15 cellular contexts compared by ENCODE assay signal in the genomic region with DNA sequence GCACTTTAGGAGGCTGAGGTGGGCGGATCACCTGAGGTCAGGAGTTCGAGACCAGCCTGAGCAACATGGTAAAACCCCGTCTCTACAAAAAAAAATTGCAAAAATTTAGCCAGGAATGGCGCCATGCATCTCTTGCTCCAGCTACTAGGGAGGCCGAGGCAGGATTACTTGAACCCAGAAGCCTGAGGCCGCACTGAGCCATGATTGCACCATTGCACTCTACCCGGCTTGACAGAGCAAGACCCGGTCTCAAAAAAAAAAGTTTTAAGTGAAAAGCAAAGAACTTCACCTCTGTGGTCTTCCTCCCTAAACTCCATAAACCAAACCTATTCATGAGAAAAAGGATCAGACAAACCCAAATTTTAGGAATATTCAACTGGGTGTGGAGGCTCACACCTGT. TPM values are rescaled to one million over a fixed set of nuclear protein-coding genes. Genes with fewer than 3 reads are reported as not detected.
DNase-seq lines count a peak whose midpoint lies in the region; ATAC-seq and TF ChIP-seq lines count a peak whose summit lies in the region.
"Had no signal": no experiment of that assay in that cellular context is flagged by ENCODE, and none has a peak within 500 bp of the region (broad histone marks: within the 10 kb centered on the region; RNA-seq: fewer than 3 reads in every experiment).

No MANE protein-coding gene starts in this region.

- intact Hi-C loops in activated CD8-positive, alpha-beta T cell treated with anti-CD3 and anti-CD28 coated beads for 36 hours (cut with micrococcal nuclease) = no loop called here

- no peaks in the 10 kb centered on the region for H3K9me3 Mint-ChIP-seq in activated CD8-positive, alpha-beta T cell treated with anti-CD3 and anti-CD28 coated beads for 36 hours
- no peaks in the 10 kb centered on the region for H3K9me3 Mint-ChIP-seq in activated CD8-positive, alpha-beta T cell treated with anti-CD3 and anti-CD28 coated beads, Interleukin-2, amount 10 ng/mL, durations not matched to agents 7 days and 5 days (ENCODE audit: insufficient read depth)
- H3K9me3 Mint-ChIP-seq in neural progenitor cell = no peaks in the 10 kb centered on the region
- H3K9me3 Mint-ChIP-seq: CD4-positive, CD25-positive, alpha-beta regulatory T cell had no signal

- H3K36me3 ChIP-seq in OCI-LY1 (ENCODE audit: insufficient read depth, low read length) (peaks cover 31% of the 10 kb centered on the region), neural progenitor cell (no peaks in the 10 kb centered on the region)

- H3K4me2 ChIP-seq in OCI-LY1 (ENCODE audit: low read length) (no peak overlapping the region), neural progenitor cell (no peak overlapping the region)

- peak overlapping the region; percentile 10 for H3K27ac Mint-ChIP-seq in activated CD8-positive, alpha-beta T cell treated with anti-CD3 and anti-CD28 coated beads for 36 hours
- no peak overlapping the region for H3K27ac Mint-ChIP-seq in activated CD8-positive, alpha-beta T cell treated with anti-CD3 and anti-CD28 coated beads, Interleukin-2, amount 10 ng/mL, durations not matched to agents 7 days and 5 days
- H3K27ac Mint-ChIP-seq in neural progenitor cell = peak overlapping the region; percentile 57

- no peaks in the 10 kb centered on the region for H3K9me2 ChIP-seq in OCI-LY1 (ENCODE audit: low read depth, low read length)

- no peak for TF ChIP-seq CTCF in activated CD8-positive, alpha-beta T cell treated with anti-CD3 and anti-CD28 coated beads for 36 hours (IDR thresholded peaks at IDR 0.05)
- TF ChIP-seq CTCF in OCI-LY1 (IDR thresholded peaks at IDR 0.05; ENCODE audit: low read length) (no peak), neural progenitor cell (IDR thresholded peaks at IDR 0.05) (no peak)

- H3K9me3 ChIP-seq in OCI-LY1 (ENCODE audit: low read length) (no peaks in the 10 kb centered on the region), neural progenitor cell (ENCODE audit: low read depth) (no peaks in the 10 kb centered on the region)

- H3F3A ChIP-seq in OCI-LY1 (ENCODE audit: insufficient read depth, low read length) (peaks cover 7% of the 10 kb centered on the region), neural progenitor cell (ENCODE audit: low read depth) (peaks cover 11% of the 10 kb centered on the region)

- no peak overlapping the region for H3K4me3 Mint-ChIP-seq in activated CD8-positive, alpha-beta T cell treated with anti-CD3 and anti-CD28 coated beads for 36 hours
- H3K4me3 Mint-ChIP-seq in activated CD8-positive, alpha-beta T cell treated with anti-CD3 and anti-CD28 coated beads, Interleukin-2, amount 10 ng/mL, durations not matched to agents 7 days and 5 days = no peak overlapping the region
- H3K4me3 Mint-ChIP-seq in neural progenitor cell = no peak overlapping the region
- H3K4me3 Mint-ChIP-seq: CD4-positive, CD25-positive, alpha-beta regulatory T cell had no signal

- no peaks in the 10 kb centered on the region for H3K27me3 Mint-ChIP-seq in activated CD8-positive, alpha-beta T cell treated with anti-CD3 and anti-CD28 coated beads for 36 hours
- H3K27me3 Mint-ChIP-seq in activated CD8-positive, alpha-beta T cell treated with anti-CD3 and anti-CD28 coated beads, Interleukin-2, amount 10 ng/mL, durations not matched to agents 7 days and 5 days (ENCODE audit: low read depth) = no peaks in the 10 kb centered on the region
- H3K27me3 Mint-ChIP-seq in neural progenitor cell (ENCODE audit: insufficient read depth, low read depth) = peaks cover 3% of the 10 kb centered on the region
- H3K27me3 Mint-ChIP-seq: CD4-positive, CD25-positive, alpha-beta regulatory T cell had no signal

- no peaks in the 10 kb centered on the region for H4K20me1 ChIP-seq in OCI-LY1 (ENCODE audit: insufficient read depth, low read length)
- peaks cover 2% of the 10 kb centered on the region for H4K20me1 ChIP-seq in neural progenitor cell (ENCODE audit: low read depth)

- no peaks in the 10 kb centered on the region for H3K27me3 ChIP-seq in OCI-LY1 (ENCODE audit: insufficient read depth, low read length)
- no peaks in the 10 kb centered on the region for H3K27me3 ChIP-seq in neural progenitor cell

- H3K4me1 ChIP-seq in OCI-LY1 (ENCODE audit: insufficient read depth, low read length, severe bottlenecking) = peaks cover 90% of the 10 kb centered on the region
- no peaks in the 10 kb centered on the region for H3K4me1 ChIP-seq in neural progenitor cell

- H3K9ac ChIP-seq in OCI-LY1 (ENCODE audit: low read length) (no peak overlapping the region), neural progenitor cell (no peak overlapping the region)
- H3K9ac ChIP-seq: GM23248 had no signal

- H3K79me2 ChIP-seq in OCI-LY1 (ENCODE audit: insufficient read depth, low read length) (no peaks in the 10 kb centered on the region), neural progenitor cell (ENCODE audit: low read depth) (peaks cover 7% of the 10 kb centered on the region)

- no peak for DNase-seq in activated CD8-positive, alpha-beta T cell treated with anti-CD3 and anti-CD28 coated beads for 36 hours
- DNase-seq in activated CD8-positive, alpha-beta T cell treated with anti-CD3 and anti-CD28 coated beads, Interleukin-2, amount 10 ng/mL, durations not matched to agents 7 days and 5 days = no peak
- no peak for DNase-seq in neural progenitor cell (ENCODE audit: low spot score)
- no peak for DNase-seq in iPS-NIHi11 (ENCODE audit: low spot score)
- no peak for DNase-seq in activated CD4-positive, alpha-beta T cell treated with anti-CD3 and anti-CD28 coated beads for 1 hour
- no peak for DNase-seq in T-helper 9 cell
- DNase-seq: CD4-positive, CD25-positive, alpha-beta regulatory T cell; DMS53; GM23248; H7 had no signal

- peaks cover 31% of the 10 kb centered on the region for H3K36me3 Mint-ChIP-seq in activated CD8-positive, alpha-beta T cell treated with anti-CD3 and anti-CD28 coated beads for 36 hours (ENCODE audit: low read depth)
- H3K36me3 Mint-ChIP-seq in activated CD8-positive, alpha-beta T cell treated with anti-CD3 and anti-CD28 coated beads, Interleukin-2, amount 10 ng/mL, durations not matched to agents 7 days and 5 days (ENCODE audit: low read depth) = peaks cover 37% of the 10 kb centered on the region
- H3K36me3 Mint-ChIP-seq in neural progenitor cell = peaks cover 15% of the 10 kb centered on the region

- H3K4me3 ChIP-seq in OCI-LY1 (ENCODE audit: low read depth, low read length, poor library complexity, severe bottlenecking) = no peak overlapping the region
- no peak overlapping the region for H3K4me3 ChIP-seq in neural progenitor cell
- H3K4me3 ChIP-seq: GM23248 had no signal

- ATAC-seq in activated CD8-positive, alpha-beta T cell treated with anti-CD3 and anti-CD28 coated beads for 36 hours = no peak
- ATAC-seq in activated CD8-positive, alpha-beta T cell treated with anti-CD3 and anti-CD28 coated beads, Interleukin-2, amount 10 ng/mL, durations not matched to agents 7 days and 5 days = no peak

- CTCF ChIA-PET in activated CD8-positive, alpha-beta T cell treated with anti-CD3 and anti-CD28 coated beads for 36 hours (lab: Charles Lee) = no interaction called here
- CTCF ChIA-PET in activated CD8-positive, alpha-beta T cell treated with anti-CD3 and anti-CD28 coated beads, Interleukin-2, amount 10 ng/mL, durations not matched to agents 7 days and 5 days (lab: Charles Lee) = no interaction called here

- H2AFZ ChIP-seq in OCI-LY1 (ENCODE audit: low read length) (no peak overlapping the region), neural progenitor cell (replicated peaks) (no peak overlapping the region)
- H2AFZ ChIP-seq: GM23248 had no signal

- POLR2A ChIA-PET in activated CD8-positive, alpha-beta T cell treated with anti-CD3 and anti-CD28 coated beads for 36 hours (lab: Charles Lee) = interaction anchor here (1.0 kb wide), 1 partner anchor 8 kb away, joined by 4 read pairs; no protein-coding TSS in a partner anchor
- POLR2A ChIA-PET in activated CD8-positive, alpha-beta T cell treated with anti-CD3 and anti-CD28 coated beads, Interleukin-2, amount 10 ng/mL, durations not matched to agents 7 days and 5 days (lab: Charles Lee) = no interaction called here

- H3K27ac ChIP-seq in OCI-LY1 (ENCODE audit: low read depth, low read length, poor library complexity, severe bottlenecking) (peak overlapping the region; percentile 99), neural progenitor cell (no peak overlapping the region)
- H3K27ac ChIP-seq: 22Rv1, GM23248, HL-60 had no signal

- H3K4me1 Mint-ChIP-seq in activated CD8-positive, alpha-beta T cell treated with anti-CD3 and anti-CD28 coated beads for 36 hours (ENCODE audit: low read depth) = peaks cover 30% of the 10 kb centered on the region
- H3K4me1 Mint-ChIP-seq in activated CD8-positive, alpha-beta T cell treated with anti-CD3 and anti-CD28 coated beads, Interleukin-2, amount 10 ng/mL, durations not matched to agents 7 days and 5 days (ENCODE audit: low read depth) = peaks cover 34% of the 10 kb centered on the region
- H3K4me1 Mint-ChIP-seq in neural progenitor cell = no peaks in the 10 kb centered on the region

RNA-seq across cellular contexts. Expression of a gene that starts 7.0 kb away (rescaled TPM):
- 10 to 100 TPM; 43.8 to 44.5 TPM for total RNA-seq in activated CD8-positive, alpha-beta T cell treated with anti-CD3 and anti-CD28 coated beads for 36 hours
- total RNA-seq in activated CD8-positive, alpha-beta T cell treated with anti-CD3 and anti-CD28 coated beads, Interleukin-2, amount 10 ng/mL, durations not matched to agents 7 days and 5 days = 10 to 100 TPM; 62.7 to 67.5 TPM
- total RNA-seq in neural progenitor cell (ENCODE audit: low replicate concordance) = 30.4 and 55.1 TPM in 2 replicates

RNA-seq across cellular contexts. Expression of a gene that starts 22.2 kb away (rescaled TPM):
- 10 to 100 TPM; 39.7 to 41.3 TPM for total RNA-seq in activated CD8-positive, alpha-beta T cell treated with anti-CD3 and anti-CD28 coated beads for 36 hours
- total RNA-seq in activated CD8-positive, alpha-beta T cell treated with anti-CD3 and anti-CD28 coated beads, Interleukin-2, amount 10 ng/mL, durations not matched to agents 7 days and 5 days = 10 to 100 TPM; 75.4 to 75.7 TPM
- total RNA-seq in neural progenitor cell (ENCODE audit: low replicate concordance) = 8.2 and 23.4 TPM in 2 replicates

RNA-seq across cellular contexts. Expression of a gene that starts 26.5 kb away (rescaled TPM):
- total RNA-seq in activated CD8-positive, alpha-beta T cell treated with anti-CD3 and anti-CD28 coated beads for 36 hours = 1 to 10 TPM in 1 of 2 experiments, under 1 TPM in 1; 0.87 to 1.2 TPM
- total RNA-seq in activated CD8-positive, alpha-beta T cell treated with anti-CD3 and anti-CD28 coated beads, Interleukin-2, amount 10 ng/mL, durations not matched to agents 7 days and 5 days = 1 to 10 TPM in 1 of 2 experiments, not detected in 1; 1.3 TPM
- 0.68 and 4.1 TPM in 2 replicates for total RNA-seq in neural progenitor cell (ENCODE audit: low replicate concordance)
- total RNA-seq: A673, Daoy, GM23248, H7 had no signal

RNA-seq across cellular contexts. Expression of a gene that starts 34.2 kb away (rescaled TPM):
- total RNA-seq in activated CD8-positive, alpha-beta T cell treated with anti-CD3 and anti-CD28 coated beads for 36 hours = 100 to 1,000 TPM; 163 to 169 TPM
- 100 to 1,000 TPM; 321 to 342 TPM for total RNA-seq in activated CD8-positive, alpha-beta T cell treated with anti-CD3 and anti-CD28 coated beads, Interleukin-2, amount 10 ng/mL, durations not matched to agents 7 days and 5 days
- total RNA-seq in neural progenitor cell (ENCODE audit: low replicate concordance) = 1.1 TPM in 1 of 2 replicates, not detected in the other
- total RNA-seq: Daoy, GM23248 had no signal

RNA-seq across cellular contexts. Expression of a gene that starts 47.1 kb away (rescaled TPM):
- total RNA-seq in activated CD8-positive, alpha-beta T cell treated with anti-CD3 and anti-CD28 coated beads for 36 hours = 10 to 100 TPM; 10.4 to 10.9 TPM
- total RNA-seq in activated CD8-positive, alpha-beta T cell treated with anti-CD3 and anti-CD28 coated beads, Interleukin-2, amount 10 ng/mL, durations not matched to agents 7 days and 5 days = 10 to 100 TPM; 13.5 to 13.8 TPM
- total RNA-seq in neural progenitor cell (ENCODE audit: low replicate concordance) = 39.3 and 41.8 TPM in 2 replicates
